In the genomic region with DNA sequence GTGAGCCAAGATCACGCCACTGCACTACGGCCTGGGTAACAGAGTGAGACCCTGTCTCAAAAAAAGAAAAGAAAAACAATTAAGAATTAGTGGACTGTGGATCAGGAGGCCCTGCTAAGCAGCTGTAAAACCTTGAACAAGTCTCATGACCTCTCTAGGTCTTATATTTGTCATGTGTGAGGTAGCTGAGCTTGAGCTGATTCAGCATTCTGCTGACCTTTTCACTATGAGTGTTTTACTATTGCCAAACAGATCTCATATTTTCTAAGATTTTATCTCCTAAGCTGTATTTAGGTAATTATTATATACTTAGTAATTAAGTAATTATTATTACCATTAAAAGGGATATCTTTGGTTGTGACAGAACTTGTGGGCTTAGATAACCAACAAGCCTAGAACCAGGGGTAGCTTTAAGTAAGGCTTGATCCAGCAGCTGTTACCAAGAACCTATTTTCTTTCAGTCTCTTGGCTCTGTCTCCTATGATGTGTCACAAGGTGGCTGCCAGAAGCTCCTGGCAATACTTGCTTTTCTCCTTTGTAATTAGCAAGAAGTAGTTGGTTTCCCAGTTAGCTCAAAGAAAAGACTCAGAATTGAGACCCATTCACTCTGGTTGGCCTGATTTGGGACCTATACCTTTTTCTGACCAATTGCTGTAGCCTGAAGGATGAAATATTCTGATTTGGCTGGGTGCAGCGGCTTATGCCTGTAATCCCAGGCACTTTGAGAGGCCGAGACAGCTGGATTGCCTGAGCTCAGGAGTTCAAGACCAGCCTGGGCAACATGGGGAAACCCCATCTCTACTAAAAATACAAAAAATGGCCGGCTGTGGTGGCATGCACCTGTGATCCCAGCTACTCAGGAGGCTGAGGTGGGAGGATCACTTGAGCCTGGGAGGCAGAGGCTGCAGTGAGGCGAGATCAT, we compare ENCODE assay signal across 18 cellular contexts. TPM values are rescaled to one million over a fixed set of nuclear protein-coding genes. Genes with fewer than 3 reads are reported as not detected.
A peak's percentile ranks its signal among the peaks of the same experiment; 100 is the strongest.
DNase-seq lines count a peak whose midpoint lies in the region; ATAC-seq, FAIRE-seq and TF ChIP-seq lines count a peak whose summit lies in the region.
"Had no signal": no experiment of that assay in that cellular context is flagged by ENCODE, and none has a peak within 500 bp of the region (broad histone marks: within the 10 kb centered on the region; RNA-seq: fewer than 3 reads in every experiment).

No MANE protein-coding gene starts in this region.

- H3K9me2 ChIP-seq in MM.1S (replicated peaks; ENCODE audit: insufficient read depth, low read length), result no peaks in the 10 kb centered on the region

- no peak for FAIRE-seq in small intestine (lab: Jason Lieb, UNC)
- FAIRE-seq in GM12892 (lab: Jason Lieb, UNC), result no peak
- FAIRE-seq: endothelial cell of umbilical vein had no signal

- no peaks in the 10 kb centered on the region for H4K20me1 ChIP-seq in MM.1S (ENCODE audit: insufficient read depth, low read length)

- 78 to 81% methylated on average over 5 to 6 of the region's 6 CpGs for WGBS in body of pancreas, 2 donors
- 87 to 91% (median 90%) methylated on average over 6 of the region's 6 CpGs for WGBS in small intestine, 3 donors

- TF ChIP-seq CTCF in MM.1S (IDR thresholded peaks at IDR 0.05; ENCODE audit: low read length) (no peak), body of pancreas (IDR thresholded peaks at IDR 0.05) (no peak)

- H3K9ac ChIP-seq in MM.1S (ENCODE audit: low read length), result no peak overlapping the region

- intact Hi-C loops in body of pancreas (cut with DNase I), result no loop called here

- peak overlapping the region; percentile 62; the same call in 1 of the 2 replicates for H3K27ac ChIP-seq in MM.1S (ENCODE audit: low read length)
- H3K27ac ChIP-seq in body of pancreas, result peak overlapping the region; percentile 50 to 74 (median 66)
- H3K27ac ChIP-seq in small intestine (ENCODE audit: low read depth in 1 of 2, low read length in 1 of 2), result peak overlapping the region in 1 of 2 donors; percentile 51
- H3K27ac ChIP-seq: SJSA1 had no signal

- peak; percentile 38 for DNase-seq in MM.1S
- DNase-seq in body of pancreas, result peak; percentile 38 to 64 (median 52)
- no peak for DNase-seq in left lobe of liver (ENCODE audit: low spot score)
- DNase-seq in small intestine, result peak; percentile 67
- no peak for DNase-seq in GM12892 (ENCODE audit: insufficient read length)
- DNase-seq: activated CD4-positive, alpha-beta T cell treated with anti-CD3 and anti-CD28 coated beads for 4 hours; activated naive CD8-positive, alpha-beta T cell treated with anti-CD3 and anti-CD28 coated beads for 36 hours; C1 segment of cervical spinal cord; Kasumi-1; left colon; NCI-H1436 treated with DMSO at 0.1 percent for 48 hours; substantia nigra; T1000 had no signal

- peak; percentile 84 for ATAC-seq in body of pancreas
- ATAC-seq in left lobe of liver, result peak; percentile 76
- ATAC-seq in GM21529 (IDR thresholded peaks at IDR 0.05; ENCODE audit: unreplicated experiment), result no peak
- no peak for ATAC-seq in GM18858 (IDR thresholded peaks at IDR 0.05; ENCODE audit: unreplicated experiment)
- no peak for ATAC-seq in HG02885 (IDR thresholded peaks at IDR 0.05; ENCODE audit: poor library complexity, unreplicated experiment)
- ATAC-seq: left colon had no signal

- no peaks in the 10 kb centered on the region for H3K27me3 ChIP-seq in MM.1S (replicated peaks; ENCODE audit: insufficient read depth, low read length)
- no peaks in the 10 kb centered on the region for H3K27me3 ChIP-seq in body of pancreas
- no peaks in the 10 kb centered on the region for H3K27me3 ChIP-seq in small intestine (ENCODE audit: control insufficient read depth in 2 of 2, insufficient read depth in 2 of 2, low read length in 2 of 2)
- H3K27me3 ChIP-seq: SJSA1 had no signal

- H3K9me3 ChIP-seq in MM.1S (replicated peaks; ENCODE audit: insufficient read depth, low read length) (no peaks in the 10 kb centered on the region), body of pancreas (no peaks in the 10 kb centered on the region), small intestine (ENCODE audit: control insufficient read depth, low read depth) (no peaks in the 10 kb centered on the region)
- H3K9me3 ChIP-seq: SJSA1 had no signal

- H3K4me3 ChIP-seq in MM.1S (ENCODE audit: low read length) (no peak overlapping the region), body of pancreas (no peak overlapping the region), small intestine (ENCODE audit: low read depth in 1 of 2, low read length in 2 of 2) (no peak overlapping the region)
- H3K4me3 ChIP-seq: SJSA1 had no signal

- peaks cover 36% of the 10 kb centered on the region for H3F3A ChIP-seq in MM.1S (ENCODE audit: insufficient read depth, low read length)

- H3K4me2 ChIP-seq in MM.1S (ENCODE audit: low read depth, low read length), result no peak overlapping the region

- TF ChIP-seq POLR2A in body of pancreas (IDR thresholded peaks at IDR 0.05), result no peak
- no peak for TF ChIP-seq POLR2A in GM12892 (IDR thresholded peaks at IDR 0.05; ENCODE audit: low read depth, low read length)

- H3K4me1 ChIP-seq in MM.1S (ENCODE audit: low read length), result peaks cover 38% of the 10 kb centered on the region
- peaks cover 22% of the 10 kb centered on the region for H3K4me1 ChIP-seq in body of pancreas
- H3K4me1 ChIP-seq in small intestine (ENCODE audit: control insufficient read depth in 2 of 2, insufficient read depth in 1 of 2, low read depth in 1 of 2, low read length in 1 of 2), result peaks cover 0 to 3% of the 10 kb centered on the region in 2 donors

- H2AFZ ChIP-seq in MM.1S (ENCODE audit: low read length), result no peak overlapping the region

- no peaks in the 10 kb centered on the region for H3K36me3 ChIP-seq in MM.1S (replicated peaks; ENCODE audit: insufficient read depth, low read length)
- H3K36me3 ChIP-seq in body of pancreas (replicated peaks in 1 of 2; ENCODE audit: insufficient read depth in 1 of 2, low read depth in 2 of 2), result no peaks in the 10 kb centered on the region
- H3K36me3 ChIP-seq in small intestine (ENCODE audit: control insufficient read depth in 2 of 2, insufficient read depth in 2 of 2, low read length in 2 of 2), result no peaks in the 10 kb centered on the region
- H3K36me3 ChIP-seq: SJSA1 had no signal

- H3K79me2 ChIP-seq in MM.1S (ENCODE audit: low read length), result peaks cover 11% of the 10 kb centered on the region

RNA-seq across cellular contexts. Expression of a gene that starts 8.5 kb away (rescaled TPM):
- total RNA-seq in body of pancreas (10 to 100 TPM; 12.2 to 31.6 TPM), left lobe of liver (3.0 TPM)
- 10 to 100 TPM; 12.4 to 24.6 (median 16.8) TPM for polyA plus RNA-seq in small intestine
- 9.8 TPM for polyA plus RNA-seq in GM12892 (2012; ENCODE audit: missing spikeins)

RNA-seq across cellular contexts. Expression of a gene that starts 48.7 kb away (rescaled TPM):
- 10 to 100 TPM; 36.3 to 43.5 TPM for total RNA-seq in body of pancreas
- 16.0 TPM for total RNA-seq in left lobe of liver
- 10 to 100 TPM; 41.9 to 50.3 (median 47.5) TPM for polyA plus RNA-seq in small intestine
- polyA plus RNA-seq in GM12892 (2012; ENCODE audit: missing spikeins), result 45.3 TPM

Comparison
In these comparisons a context has a peak if more than half of its experiments do, and no peak if none do; other contexts are left out.
1. DNase-seq: peak in MM.1S (single experiment), body of pancreas (4 of 4) and small intestine (single experiment); none in left lobe of liver (single experiment) and GM12892 (single experiment).
2. ATAC-seq: peak in body of pancreas (single experiment) and left lobe of liver (single experiment); none in GM21529 (single experiment), GM18858 (single experiment) and HG02885 (single experiment).